ENCODE assay signal across 8 cellular contexts in the genomic region with DNA sequence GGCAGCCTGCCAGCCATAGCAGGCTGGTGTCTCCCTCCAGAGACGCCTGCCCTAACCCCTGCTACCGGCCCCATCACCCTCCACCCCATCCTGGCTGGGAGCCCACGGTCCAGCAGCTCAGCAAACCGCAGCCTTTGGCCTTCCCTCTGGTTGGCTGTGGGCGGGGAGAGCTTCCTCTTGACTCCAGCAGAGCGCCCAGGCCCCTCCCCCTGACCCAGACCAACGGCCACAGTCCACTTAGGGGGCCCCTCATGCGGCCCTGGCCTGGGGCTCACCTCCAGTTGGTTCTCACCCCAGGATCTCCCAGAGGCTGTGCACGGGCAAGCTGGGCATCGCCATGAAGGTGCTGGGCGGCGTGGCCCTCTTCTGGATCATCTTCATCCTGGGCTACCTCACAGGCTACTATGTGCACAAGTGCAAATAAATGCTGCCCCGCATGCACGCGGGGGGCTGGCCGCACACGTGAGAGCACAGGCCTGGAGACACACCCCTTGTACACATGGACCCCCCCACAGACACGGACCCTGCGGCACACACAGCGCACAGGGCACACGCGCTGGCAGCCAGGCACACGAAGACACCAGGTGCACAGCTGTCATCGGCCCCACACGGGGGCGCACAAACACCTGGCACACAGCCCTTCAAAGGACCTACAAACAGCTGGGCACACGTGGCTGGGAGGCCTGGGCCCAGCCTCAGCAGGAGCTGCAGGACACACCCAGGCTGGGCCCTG. TPM values are rescaled to one million over a fixed set of nuclear protein-coding genes. Genes with fewer than 3 reads are reported as not detected.
DNase-seq lines count a peak whose midpoint lies in the region; ATAC-seq and TF ChIP-seq lines count a peak whose summit lies in the region.

No MANE protein-coding gene starts in this region.

- peaks cover 6% of the 10 kb centered on the region for H3K4me1 Mint-ChIP-seq in activated CD8-positive, alpha-beta T cell treated with anti-CD3 and anti-CD28 coated beads, Interleukin-2, amount 10 ng/mL, durations not matched to agents 7 days and 5 days (ENCODE audit: low read depth)

- peaks cover 9% of the 10 kb centered on the region for H3K27me3 ChIP-seq in osteoblast (ENCODE audit: insufficient read depth, low read length)

- DNase-seq in Ammon's horn (ENCODE audit: low spot score) (peak; percentile 65), NCI-H526 treated with DMSO at 0.1 percent for 48 hours (lab: John Stamatoyannopoulos, UW) (peak; percentile 63), fibroblast of mammary gland (ENCODE audit: low read depth) (peak; percentile 55), osteoblast (ENCODE audit: insufficient read length, low spot score, missing footprints) (peak; percentile 99), omental fat pad (ENCODE audit: low spot score) (no peak)
- peak; percentile 62 for DNase-seq in activated CD8-positive, alpha-beta T cell treated with anti-CD3 and anti-CD28 coated beads, Interleukin-2, amount 10 ng/mL, durations not matched to agents 7 days and 5 days

- peaks cover 15% of the 10 kb centered on the region for H3K4me1 ChIP-seq in osteoblast (ENCODE audit: insufficient read depth, low read length)

- ATAC-seq in GM21529 (IDR thresholded peaks at IDR 0.05; ENCODE audit: unreplicated experiment) (peak; percentile 38), HG02759 (IDR thresholded peaks at IDR 0.05; ENCODE audit: unreplicated experiment) (no peak), omental fat pad (ENCODE audit: low FRiP score) (no peak)
- peak; percentile 25 for ATAC-seq in activated CD8-positive, alpha-beta T cell treated with anti-CD3 and anti-CD28 coated beads, Interleukin-2, amount 10 ng/mL, durations not matched to agents 7 days and 5 days

- H2AFZ ChIP-seq in osteoblast (ENCODE audit: low read length) = no peak overlapping the region

- H3K4me3 ChIP-seq in fibroblast of mammary gland (ENCODE audit: control insufficient read depth, low read depth, low read length) (no peak overlapping the region), osteoblast (ENCODE audit: insufficient read depth, low read length) (peak overlapping the region; percentile 39)

- H3K9me3 ChIP-seq in osteoblast (ENCODE audit: low read depth, low read length) = no peaks in the 10 kb centered on the region

- TF ChIP-seq CTCF in fibroblast of mammary gland (conservative IDR thresholded peaks at IDR 0.05; ENCODE audit: control insufficient read depth, insufficient read depth, low read depth, low read length) (no peak), osteoblast (IDR thresholded peaks at IDR 0.05; ENCODE audit: extremely low read depth, low read depth, low read length) (no peak), omental fat pad (IDR thresholded peaks at IDR 0.05) (no peak)

- no peaks in the 10 kb centered on the region for H3K79me2 ChIP-seq in osteoblast (ENCODE audit: insufficient read depth, low read length)

- H3K9me3 Mint-ChIP-seq in activated CD8-positive, alpha-beta T cell treated with anti-CD3 and anti-CD28 coated beads, Interleukin-2, amount 10 ng/mL, durations not matched to agents 7 days and 5 days (ENCODE audit: insufficient read depth) = no peaks in the 10 kb centered on the region

- H3K4me2 ChIP-seq in osteoblast (ENCODE audit: insufficient read depth, low read length) = peak overlapping the region; percentile 68

- POLR2A ChIA-PET in activated CD8-positive, alpha-beta T cell treated with anti-CD3 and anti-CD28 coated beads, Interleukin-2, amount 10 ng/mL, durations not matched to agents 7 days and 5 days (lab: Charles Lee) = no interaction called here

- H4K20me1 ChIP-seq in osteoblast (ENCODE audit: insufficient read depth, low read length) = peaks cover 3% of the 10 kb centered on the region

- no peak overlapping the region for H3K27ac ChIP-seq in osteoblast (ENCODE audit: low read depth, low read length)

- H3K27me3 Mint-ChIP-seq in activated CD8-positive, alpha-beta T cell treated with anti-CD3 and anti-CD28 coated beads, Interleukin-2, amount 10 ng/mL, durations not matched to agents 7 days and 5 days (ENCODE audit: low read depth) = no peaks in the 10 kb centered on the region

- peaks cover 18% of the 10 kb centered on the region for H3K36me3 ChIP-seq in osteoblast (ENCODE audit: insufficient read depth, low read length)

- CTCF ChIA-PET in activated CD8-positive, alpha-beta T cell treated with anti-CD3 and anti-CD28 coated beads, Interleukin-2, amount 10 ng/mL, durations not matched to agents 7 days and 5 days (lab: Charles Lee) = interaction anchor here (0.5 to 2.7 kb wide), 9 partner anchors 8 to 138 kb away, joined by 3 to 13 read pairs (median 4); a partner anchor contains a TSS

- H3K4me3 Mint-ChIP-seq in activated CD8-positive, alpha-beta T cell treated with anti-CD3 and anti-CD28 coated beads, Interleukin-2, amount 10 ng/mL, durations not matched to agents 7 days and 5 days = no peak overlapping the region

- no peak overlapping the region for H3K27ac Mint-ChIP-seq in activated CD8-positive, alpha-beta T cell treated with anti-CD3 and anti-CD28 coated beads, Interleukin-2, amount 10 ng/mL, durations not matched to agents 7 days and 5 days

- H3K36me3 Mint-ChIP-seq in activated CD8-positive, alpha-beta T cell treated with anti-CD3 and anti-CD28 coated beads, Interleukin-2, amount 10 ng/mL, durations not matched to agents 7 days and 5 days (ENCODE audit: low read depth) = peaks cover 13% of the 10 kb centered on the region

RNA-seq across cellular contexts. Expression of a gene that starts 3.1 kb away (rescaled TPM):
- total RNA-seq in activated CD8-positive, alpha-beta T cell treated with anti-CD3 and anti-CD28 coated beads, Interleukin-2, amount 10 ng/mL, durations not matched to agents 7 days and 5 days = not detected
- total RNA-seq in osteoblast = not detected in 2 replicates
- 1 to 10 TPM in 2 of 4 donors, not detected in 2; 4.3 to 4.6 TPM for total RNA-seq in omental fat pad

RNA-seq across cellular contexts. Expression of a gene that starts 20.6 kb away (rescaled TPM):
- total RNA-seq in activated CD8-positive, alpha-beta T cell treated with anti-CD3 and anti-CD28 coated beads, Interleukin-2, amount 10 ng/mL, durations not matched to agents 7 days and 5 days = 10 to 100 TPM; 36.4 to 39.5 TPM
- total RNA-seq in osteoblast (24.5 and 30.0 TPM in 2 replicates), omental fat pad (10 to 100 TPM; 21.6 to 33.5 (median 30.9) TPM)

RNA-seq across cellular contexts. Expression of a gene that starts 23.4 kb away (rescaled TPM):
- total RNA-seq in activated CD8-positive, alpha-beta T cell treated with anti-CD3 and anti-CD28 coated beads, Interleukin-2, amount 10 ng/mL, durations not matched to agents 7 days and 5 days = not detected
- total RNA-seq in osteoblast (not detected in 2 replicates), omental fat pad (not detected)

Comparison
In these comparisons a context has a peak if more than half of its experiments do, and no peak if none do; other contexts are left out.
1. ATAC-seq: peak in GM21529 (single experiment) and activated CD8-positive, alpha-beta T cell treated with anti-CD3 and anti-CD28 coated beads, Interleukin-2, amount 10 ng/mL, durations not matched to agents 7 days and 5 days (single experiment); none in HG02759 (single experiment) and omental fat pad (single experiment).